In the genomic region with DNA sequence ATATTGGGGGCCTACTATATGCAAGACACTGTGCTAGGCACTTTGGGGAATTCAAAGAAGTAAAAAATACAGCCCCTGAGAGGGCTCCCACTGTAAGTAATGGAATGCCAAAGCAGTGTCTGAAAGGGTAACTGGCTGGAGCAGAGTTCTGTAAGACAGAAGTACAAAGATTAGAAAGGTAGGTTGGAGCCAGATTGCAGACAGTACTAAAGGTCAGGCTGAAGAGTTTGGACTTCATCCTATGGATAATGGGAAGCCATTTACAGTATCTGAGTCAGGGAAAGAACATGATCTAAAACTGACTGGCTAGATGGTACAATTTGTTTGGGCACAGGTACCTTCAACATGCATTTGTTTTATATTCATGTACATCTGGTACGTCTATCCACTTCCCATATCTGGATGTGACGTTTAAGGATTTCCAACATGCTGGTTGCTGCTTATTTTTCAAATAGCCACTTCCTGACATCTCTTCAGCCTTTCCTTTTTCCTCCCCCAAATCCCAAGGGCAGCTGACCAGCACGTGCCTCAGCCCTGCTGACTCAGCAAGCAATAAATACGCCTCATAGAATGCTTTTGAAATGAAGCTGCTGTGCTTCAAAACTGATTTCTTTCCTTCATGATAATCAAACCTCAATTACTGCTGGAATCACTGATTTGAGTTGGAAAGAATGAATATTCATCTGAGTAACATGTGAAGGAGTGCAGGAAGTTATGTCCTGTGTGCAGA, we compare ENCODE assay signal across 28 cellular contexts. TPM values are rescaled to one million over a fixed set of nuclear protein-coding genes. Genes with fewer than 3 reads are reported as not detected.
A peak's percentile ranks its signal among the peaks of the same experiment; 100 is the strongest.
DNase-seq lines count a peak whose midpoint lies in the region; ATAC-seq lines count a peak whose summit lies in the region.
"Had no signal": no experiment of that assay in that cellular context is flagged by ENCODE, and none has a peak within 500 bp of the region (broad histone marks: within the 10 kb centered on the region; RNA-seq: fewer than 3 reads in every experiment).

No MANE protein-coding gene starts in this region.

- H3K4me1 Mint-ChIP-seq in CD8-positive, alpha-beta memory T cell: peaks cover 0 to 14% (median 5%) of the 10 kb centered on the region in 3 donors
- H3K4me1 Mint-ChIP-seq: activated T-helper 17 cell treated with anti-CD3 and anti-CD28 coated beads, Interleukin-2, amount 50 U/mL, for 72 hours had no signal

- H3K4me1 ChIP-seq in CD8-positive, alpha-beta memory T cell (ENCODE audit: insufficient read depth, low read length): no peaks in the 10 kb centered on the region
- H3K4me1 ChIP-seq: SJCRH30, stomach had no signal

- ATAC-seq in Right ventricle myocardium superior (ENCODE audit: poor library complexity) (peak; percentile 49), left lobe of liver (peak; percentile 52), HG03342 (IDR thresholded peaks at IDR 0.05; ENCODE audit: unreplicated experiment) (no peak), GM21529 (IDR thresholded peaks at IDR 0.05; ENCODE audit: unreplicated experiment) (no peak)
- ATAC-seq: activated T-helper 17 cell treated with anti-CD3 and anti-CD28 coated beads, Interleukin-2, amount 50 U/mL, for 72 hours; CD8-positive, alpha-beta T cell; naive thymus-derived CD4-positive, alpha-beta T cell had no signal

- peaks cover 0 to 22% (median 7%) of the 10 kb centered on the region in 3 donors for H3K36me3 Mint-ChIP-seq in CD8-positive, alpha-beta memory T cell

- no peak for DNase-seq in Right ventricle myocardium superior
- no peak for DNase-seq in cardiac septum (ENCODE audit: low spot score)
- DNase-seq in fibroblast of peridontal ligament (ENCODE audit: extremely low read depth): peak; percentile 50
- no peak for DNase-seq in left lobe of liver (ENCODE audit: low spot score)
- peak; percentile 32 for DNase-seq in stromal cell of bone marrow (ENCODE audit: low read depth)
- no peak for DNase-seq in CD8-positive, alpha-beta memory T cell
- DNase-seq: 8988T; activated CD4-positive, alpha-beta T cell treated with anti-CD3 and anti-CD28 coated beads, Interleukin-2, amount 50 U/mL, for 48 hours; activated CD4-positive, CD25-positive, alpha-beta regulatory T cell; activated CD8-positive, alpha-beta memory T cell treated with anti-CD3 and anti-CD28 coated beads, Interleukin-2, amount 50 U/mL, for 48 hours; activated naive CD8-positive, alpha-beta T cell treated with anti-CD3 and anti-CD28 coated beads, Interleukin-2, amount 10 ng/mL, durations not matched to agents 7 days and 5 days; CD8-positive, alpha-beta T cell; DMS79 treated with DMSO at 0.1 percent for 48 hours; effector CD8-positive, alpha-beta T cell; MV-4-11; naive thymus-derived CD4-positive, alpha-beta T cell; NCI-H146; NCI-H510A treated with DMSO at 0.1 percent for 48 hours; NK-92 treated with Interleukin-12 subunit alpha and Interleukin-12 subunit beta, amount 100 ng/mL, for 24 hours; right lobe of liver; SJCRH30; stimulated activated CD4-positive, alpha-beta T cell treated with anti-CD3 and anti-CD28 coated beads, Interleukin-15, amount 100 ng/mL, for 24 hours; stomach; trophoblast cell had no signal

- no peak overlapping the region for H3K4me3 Mint-ChIP-seq in CD8-positive, alpha-beta memory T cell
- H3K4me3 Mint-ChIP-seq: activated naive CD8-positive, alpha-beta T cell treated with anti-CD3 and anti-CD28 coated beads, Interleukin-2, amount 10 ng/mL, durations not matched to agents 7 days and 5 days; activated T-helper 17 cell treated with anti-CD3 and anti-CD28 coated beads, Interleukin-2, amount 50 U/mL, for 72 hours; CD8-positive, alpha-beta T cell; naive thymus-derived CD4-positive, alpha-beta T cell had no signal

- peaks cover 0 to 5% of the 10 kb centered on the region in 2 donors for H3K27me3 Mint-ChIP-seq in CD8-positive, alpha-beta memory T cell
- H3K27me3 Mint-ChIP-seq: activated naive CD8-positive, alpha-beta T cell treated with anti-CD3 and anti-CD28 coated beads, Interleukin-2, amount 10 ng/mL, durations not matched to agents 7 days and 5 days; activated T-helper 17 cell treated with anti-CD3 and anti-CD28 coated beads, Interleukin-2, amount 50 U/mL, for 72 hours; naive thymus-derived CD4-positive, alpha-beta T cell had no signal

- H3K27me3 ChIP-seq in CD8-positive, alpha-beta memory T cell (ENCODE audit: insufficient read depth, low read length, poor library complexity, severe bottlenecking): no peaks in the 10 kb centered on the region
- H3K27me3 ChIP-seq: right lobe of liver, SJCRH30, stomach had no signal

- H3K4me3 ChIP-seq in CD8-positive, alpha-beta memory T cell (ENCODE audit: low read length): no peak overlapping the region
- H3K4me3 ChIP-seq: right lobe of liver, SJCRH30, stomach had no signal

- no peaks in the 10 kb centered on the region for H3K9me3 Mint-ChIP-seq in CD8-positive, alpha-beta memory T cell
- H3K9me3 Mint-ChIP-seq: activated naive CD8-positive, alpha-beta T cell treated with anti-CD3 and anti-CD28 coated beads, Interleukin-2, amount 10 ng/mL, durations not matched to agents 7 days and 5 days; activated T-helper 17 cell treated with anti-CD3 and anti-CD28 coated beads, Interleukin-2, amount 50 U/mL, for 72 hours; CD8-positive, alpha-beta T cell; naive thymus-derived CD4-positive, alpha-beta T cell had no signal

- H3K9me3 ChIP-seq in CD8-positive, alpha-beta memory T cell (ENCODE audit: low read length): no peaks in the 10 kb centered on the region
- H3K9me3 ChIP-seq: right lobe of liver, SJCRH30, stomach had no signal

- no peaks in the 10 kb centered on the region for H3K36me3 ChIP-seq in CD8-positive, alpha-beta memory T cell (ENCODE audit: insufficient read depth, low read length)
- H3K36me3 ChIP-seq: right lobe of liver, SJCRH30, stomach had no signal

- CTCF ChIA-PET in CD8-positive, alpha-beta memory T cell (lab: Charles Lee): no interaction called here

- H3K27ac Mint-ChIP-seq in CD8-positive, alpha-beta memory T cell: no peak overlapping the region
- H3K27ac Mint-ChIP-seq: activated naive CD8-positive, alpha-beta T cell treated with anti-CD3 and anti-CD28 coated beads, Interleukin-2, amount 10 ng/mL, durations not matched to agents 7 days and 5 days; activated T-helper 17 cell treated with anti-CD3 and anti-CD28 coated beads, Interleukin-2, amount 50 U/mL, for 72 hours; CD8-positive, alpha-beta T cell had no signal

- POLR2A ChIA-PET in CD8-positive, alpha-beta memory T cell (lab: Charles Lee): no interaction called here

- intact Hi-C loops in Right ventricle myocardium superior (cut with DNase I): no loop called here
- intact Hi-C loops in cardiac septum (cut with DNase I): loop anchor here (10.0 kb wide), 1 partner anchor 59 kb away; no protein-coding TSS in a partner anchor

- H3K27ac ChIP-seq in CD8-positive, alpha-beta memory T cell (ENCODE audit: low read depth, low read length): no peak overlapping the region
- H3K27ac ChIP-seq: parathyroid adenoma, right lobe of liver, SJCRH30, stomach had no signal

RNA-seq across cellular contexts. Expression of a gene that starts 9.5 kb away (rescaled TPM):
- total RNA-seq in Right ventricle myocardium superior (13.4 TPM), cardiac septum (23.2 TPM), left lobe of liver (7.1 TPM)
- total RNA-seq in CD8-positive, alpha-beta memory T cell: 10 to 100 TPM; 10.8 to 14.7 TPM
- polyA plus RNA-seq in CD8-positive, alpha-beta memory T cell: 19.2 TPM

Comparison
In these comparisons a context has a peak if more than half of its experiments do, and no peak if none do; other contexts are left out.
1. ATAC-seq: peak in Right ventricle myocardium superior (single experiment) and left lobe of liver (single experiment); none in HG03342 (single experiment) and GM21529 (single experiment).
2. DNase-seq: peak in fibroblast of peridontal ligament (single experiment) and stromal cell of bone marrow (single experiment); none in Right ventricle myocardium superior (single experiment), cardiac septum (single experiment), left lobe of liver (single experiment) and CD8-positive, alpha-beta memory T cell (0 of 5).